27 cellular contexts compared by ENCODE assay signal in the genomic region with DNA sequence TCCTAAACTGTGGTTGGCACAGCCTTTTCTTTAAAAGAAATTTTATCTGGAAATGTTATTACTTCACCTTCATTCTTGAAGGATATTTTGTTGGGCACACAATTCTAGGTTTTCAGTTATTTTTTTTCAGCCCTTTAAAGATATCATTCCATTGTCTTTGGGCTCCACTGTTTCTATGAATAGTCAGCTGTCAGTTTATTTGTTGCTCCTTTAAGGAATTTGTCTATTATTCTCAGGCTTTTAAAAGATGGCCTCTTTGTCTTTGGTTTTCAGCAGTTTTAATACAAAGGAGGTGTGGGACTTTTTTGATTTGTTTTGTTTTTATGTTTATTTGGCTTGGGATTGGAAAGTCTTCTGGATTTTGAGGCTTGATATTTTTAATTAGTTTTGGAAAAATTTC.
"Had no signal": no experiment of that assay in that cellular context is flagged by ENCODE, and none has a peak within 500 bp of the region (broad histone marks: within the 10 kb centered on the region; RNA-seq: fewer than 3 reads in every experiment).

No MANE protein-coding gene starts in this region.

- H3K9me3 ChIP-seq: thyroid gland had no signal

- H3K27me3 Mint-ChIP-seq: progenitor cell of endocrine pancreas had no signal

- H3K4me3 ChIP-seq: dorsolateral prefrontal cortex, esophagus muscularis mucosa, heart right ventricle, left lung, neural progenitor cell, smooth muscle cell, stomach, thyroid gland had no signal

- H3K27ac ChIP-seq: dorsolateral prefrontal cortex, esophagus muscularis mucosa, heart right ventricle, left lung, neural progenitor cell, parathyroid adenoma, stomach, thyroid gland had no signal

- H3K4me3 Mint-ChIP-seq: naive thymus-derived CD4-positive, alpha-beta T cell; nephron; neural progenitor cell had no signal

- H3K9ac ChIP-seq: neural progenitor cell, parathyroid adenoma had no signal

- DNase-seq: dorsolateral prefrontal cortex; effector CD4-positive, alpha-beta T cell; foreskin melanocyte; glutamatergic neuron; heart right ventricle; hippocampal formation; left cardiac atrium; left lung; mammary epithelial cell; mesendoderm; midbrain; naive thymus-derived CD4-positive, alpha-beta T cell; stimulated activated CD4-positive, alpha-beta T cell treated with anti-CD3 and anti-CD28 coated beads, Interleukin-12 subunit alpha, Interleukin-12 subunit beta, amount 100 ng/mL, for 4 hours; stimulated activated CD4-positive, alpha-beta T cell treated with anti-CD3 and anti-CD28 coated beads, Interleukin-1b, Interleukin-23, amount 100 ng/mL, for 48 hours; stimulated activated CD4-positive, alpha-beta T cell treated with anti-CD3 and anti-CD28 coated beads, Interleukin-4, amount 100 ng/mL, for 1 hour; stimulated activated CD8-positive, alpha-beta memory T cell treated with anti-CD3 and anti-CD28 coated beads, Interleukin-4, amount 100 ng/mL, for 48 hours; stimulated activated naive CD4-positive, alpha-beta T cell treated with Interleukin-2 at 50 U/mL for 16 hours; stomach; thyroid gland; trophoblast cell had no signal

- H3K36me3 ChIP-seq: esophagus muscularis mucosa, heart right ventricle, left lung, stomach, thyroid gland had no signal

- H3K27me3 ChIP-seq: dorsolateral prefrontal cortex, esophagus muscularis mucosa, heart right ventricle, left lung, neural progenitor cell, thyroid gland had no signal

- ATAC-seq: heart right ventricle; left cardiac atrium; left lung; naive thymus-derived CD4-positive, alpha-beta T cell; sciatic nerve had no signal

- H3K27ac Mint-ChIP-seq: naive thymus-derived CD4-positive, alpha-beta T cell; nephron; neural progenitor cell; progenitor cell of endocrine pancreas had no signal

- H3K4me1 ChIP-seq: neural progenitor cell, parathyroid adenoma, thyroid gland had no signal
